In the genomic region with DNA sequence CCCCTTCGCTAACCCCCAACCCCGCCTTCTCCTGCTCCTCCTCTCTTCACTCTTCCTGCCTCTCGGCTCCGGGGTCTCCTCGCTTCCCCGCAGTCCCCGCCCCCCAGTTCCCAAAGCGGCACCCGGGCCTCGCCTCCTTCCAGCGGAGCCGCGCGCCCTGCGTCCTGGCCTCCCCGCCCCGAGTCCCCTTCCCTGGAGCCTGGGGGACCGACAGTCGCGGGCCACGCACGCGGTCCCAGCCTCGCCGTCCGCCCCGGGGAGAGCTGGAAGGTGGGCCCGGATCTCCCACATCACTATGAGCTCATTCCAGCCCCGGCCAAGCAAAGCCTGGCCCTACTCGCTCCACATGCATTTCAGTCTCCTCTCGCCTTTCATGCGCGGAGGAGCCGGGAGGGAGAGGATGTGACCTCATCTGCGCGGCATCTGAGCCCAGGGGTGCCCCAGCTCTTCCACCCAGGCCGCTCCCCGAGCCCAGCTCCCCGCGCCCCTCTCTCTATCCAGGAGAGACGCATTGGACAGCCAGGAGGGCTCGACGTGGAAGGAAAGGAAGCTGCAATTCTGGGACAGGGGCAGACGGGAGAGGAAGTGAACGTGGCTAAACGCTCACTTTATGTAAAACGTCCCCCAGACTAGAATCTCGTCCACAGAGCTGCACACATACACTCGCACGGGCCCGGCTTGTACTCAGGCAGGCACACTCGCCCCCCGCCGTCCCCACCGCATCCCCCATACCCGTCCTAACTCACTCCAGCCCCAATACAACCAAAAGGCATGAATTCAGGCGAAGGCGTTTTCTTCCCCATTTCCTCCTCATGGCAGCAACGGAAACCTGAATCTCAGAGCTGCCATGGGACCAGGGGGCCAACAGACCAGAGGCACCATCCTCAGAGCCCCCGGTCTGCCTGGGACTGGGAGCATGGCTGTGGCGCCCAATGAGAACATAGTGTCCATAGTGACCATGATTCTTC, we compare ENCODE assay signal across 8 cellular contexts.
A peak's percentile ranks its signal among the peaks of the same experiment; 100 is the strongest.
DNase-seq lines count a peak whose midpoint lies in the region; ATAC-seq and TF ChIP-seq lines count a peak whose summit lies in the region.

No MANE protein-coding gene starts in this region.

- H3K27ac ChIP-seq in testis = no peak overlapping the region

- H3K36me3 ChIP-seq in testis (ENCODE audit: low read depth, missing control alignments) = no peaks in the 10 kb centered on the region

- TF ChIP-seq CTCF in nephron progenitor cell (IDR thresholded peaks at IDR 0.05) = no peak
- TF ChIP-seq CTCF in testis (IDR thresholded peaks at IDR 0.05) = no peak

- no peaks in the 10 kb centered on the region for H3K27me3 ChIP-seq in testis

- peaks cover 48% of the 10 kb centered on the region for H3K4me1 Mint-ChIP-seq in nephron progenitor cell

- peak; percentile 67 for DNase-seq in activated T-cell treated with anti-CD3 and anti-CD28 coated beads, Interleukin-2, amount 50 U/mL, for 1 hour
- DNase-seq in fibroblast of gingiva (ENCODE audit: low read depth) = peak; percentile 21
- DNase-seq in nephron progenitor cell = peak; percentile 76
- DNase-seq in testis = peak; percentile 54
- DNase-seq in NCI-H774 (lab: John Stamatoyannopoulos, UW) = no peak
- DNase-seq in DMS79 treated with DMSO at 0.1 percent for 48 hours (lab: John Stamatoyannopoulos, UW) = no peak

- H3K36me3 Mint-ChIP-seq in nephron progenitor cell (ENCODE audit: low read depth) = peaks cover 8% of the 10 kb centered on the region

- peak overlapping the region; percentile 83 for H3K27ac Mint-ChIP-seq in nephron progenitor cell

- intact Hi-C loops in testis (cut with DNase I; ENCODE audit: low total_unique reads) = no loop called here

- H3K9me3 Mint-ChIP-seq in nephron progenitor cell = peaks cover 11% of the 10 kb centered on the region

- H3K27me3 Mint-ChIP-seq in nephron progenitor cell (ENCODE audit: low read depth, poor library complexity) = peaks cover 2% of the 10 kb centered on the region

- peak overlapping the region; percentile 73 for H3K4me3 Mint-ChIP-seq in nephron progenitor cell

- no peak for TF ChIP-seq POLR2A in testis (IDR thresholded peaks at IDR 0.05)

- 6 to 9% methylated on average over 39 to 58 of the region's 61 CpGs for WGBS in testis, 2 donors

- no peaks in the 10 kb centered on the region for H3K4me1 ChIP-seq in testis

- ATAC-seq in GM18868 (IDR thresholded peaks at IDR 0.05; ENCODE audit: unreplicated experiment) (peak; percentile 66), HG03460 (IDR thresholded peaks at IDR 0.05; ENCODE audit: unreplicated experiment) (peak; percentile 65)

- H3K9me3 ChIP-seq in testis = no peaks in the 10 kb centered on the region

- H3K4me3 ChIP-seq in testis = peak overlapping the region; percentile 40 to 61

Comparison
In these comparisons a context has a peak if more than half of its experiments do, and no peak if none do; other contexts are left out.
1. DNase-seq: peak in activated T-cell treated with anti-CD3 and anti-CD28 coated beads, Interleukin-2, amount 50 U/mL, for 1 hour (single experiment), fibroblast of gingiva (single experiment), nephron progenitor cell (single experiment) and testis (single experiment); none in NCI-H774 (single experiment) and DMS79 treated with DMSO at 0.1 percent for 48 hours (single experiment).